Comparison of ENCODE assay signal across 19 cellular contexts in the genomic region with DNA sequence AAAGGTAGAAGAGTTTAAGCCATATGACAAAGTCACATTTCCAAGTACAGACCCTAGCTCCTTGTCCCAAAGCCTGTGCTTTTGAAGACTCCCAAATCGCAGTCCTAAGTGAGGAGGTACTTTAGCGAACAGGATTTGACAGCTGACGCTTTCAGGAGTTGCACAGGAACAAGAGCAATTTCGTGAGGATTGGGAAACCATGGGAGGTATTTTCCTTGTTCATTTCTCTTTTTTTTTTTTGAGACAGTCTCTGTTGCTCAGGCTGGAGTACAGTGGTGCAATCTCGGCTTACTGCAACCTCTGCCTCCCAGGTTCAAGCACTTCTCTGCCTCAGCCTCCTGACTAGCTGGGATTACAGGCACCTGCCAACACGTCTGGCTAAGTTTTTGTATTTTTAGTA.
"Had no signal": no experiment of that assay in that cellular context is flagged by ENCODE, and none has a peak within 500 bp of the region (broad histone marks: within the 10 kb centered on the region; RNA-seq: fewer than 3 reads in every experiment).

No MANE protein-coding gene starts in this region.

- H3K9me3 ChIP-seq: SJCRH30 had no signal

- H3K4me3 ChIP-seq: SJCRH30 had no signal

- DNase-seq: Karpas-422, KG1, MM.1S, NCI-H1092 treated with DMSO at 0.1 percent for 48 hours, NCI-H1436, NCI-H187, NCI-H2029, NCI-H2081 treated with DMSO at 0.1 percent for 48 hours, NCI-H2171, NCI-H226, NCI-H446, NCI-H510A, NCI-H524 treated with DMSO at 0.1 percent for 48 hours, NCI-H69, NCI-H774, SHP77, SJCRH30 had no signal

- H3K4me1 ChIP-seq: SJCRH30 had no signal

- H3K27ac ChIP-seq: RWPE1, SJCRH30 had no signal

- ATAC-seq: SK-N-SH treated with all-trans-retinoic acid at 6 μM for 48 hours had no signal

- H3K27me3 ChIP-seq: SJCRH30 had no signal
